1 cellular context compared by ENCODE assay signal in genomic region chr14:103070971-103071542, GRCh38.
TF ChIP-seq lines count a peak whose summit lies in the region.

No MANE protein-coding gene starts in this region.

TF ChIP-seq in HepG2, 621 proteins besides CTCF, POLR2A, EP300 and RAD21:
- TF ChIP-seq PATZ1 (CRISPR knock-in tag; IDR thresholded peaks at IDR 0.05) = peak; percentile 20; the same call in 1 of the 2 replicates
- 0 out of 2 replicates have a peak, but pooled peaks have one; percentile 32 for TF ChIP-seq ZNF292 (CRISPR knock-in tag; IDR thresholded peaks at IDR 0.05; ENCODE audit: borderline replicate concordance, low read depth)
- TF ChIP-seq, protein P1, sequence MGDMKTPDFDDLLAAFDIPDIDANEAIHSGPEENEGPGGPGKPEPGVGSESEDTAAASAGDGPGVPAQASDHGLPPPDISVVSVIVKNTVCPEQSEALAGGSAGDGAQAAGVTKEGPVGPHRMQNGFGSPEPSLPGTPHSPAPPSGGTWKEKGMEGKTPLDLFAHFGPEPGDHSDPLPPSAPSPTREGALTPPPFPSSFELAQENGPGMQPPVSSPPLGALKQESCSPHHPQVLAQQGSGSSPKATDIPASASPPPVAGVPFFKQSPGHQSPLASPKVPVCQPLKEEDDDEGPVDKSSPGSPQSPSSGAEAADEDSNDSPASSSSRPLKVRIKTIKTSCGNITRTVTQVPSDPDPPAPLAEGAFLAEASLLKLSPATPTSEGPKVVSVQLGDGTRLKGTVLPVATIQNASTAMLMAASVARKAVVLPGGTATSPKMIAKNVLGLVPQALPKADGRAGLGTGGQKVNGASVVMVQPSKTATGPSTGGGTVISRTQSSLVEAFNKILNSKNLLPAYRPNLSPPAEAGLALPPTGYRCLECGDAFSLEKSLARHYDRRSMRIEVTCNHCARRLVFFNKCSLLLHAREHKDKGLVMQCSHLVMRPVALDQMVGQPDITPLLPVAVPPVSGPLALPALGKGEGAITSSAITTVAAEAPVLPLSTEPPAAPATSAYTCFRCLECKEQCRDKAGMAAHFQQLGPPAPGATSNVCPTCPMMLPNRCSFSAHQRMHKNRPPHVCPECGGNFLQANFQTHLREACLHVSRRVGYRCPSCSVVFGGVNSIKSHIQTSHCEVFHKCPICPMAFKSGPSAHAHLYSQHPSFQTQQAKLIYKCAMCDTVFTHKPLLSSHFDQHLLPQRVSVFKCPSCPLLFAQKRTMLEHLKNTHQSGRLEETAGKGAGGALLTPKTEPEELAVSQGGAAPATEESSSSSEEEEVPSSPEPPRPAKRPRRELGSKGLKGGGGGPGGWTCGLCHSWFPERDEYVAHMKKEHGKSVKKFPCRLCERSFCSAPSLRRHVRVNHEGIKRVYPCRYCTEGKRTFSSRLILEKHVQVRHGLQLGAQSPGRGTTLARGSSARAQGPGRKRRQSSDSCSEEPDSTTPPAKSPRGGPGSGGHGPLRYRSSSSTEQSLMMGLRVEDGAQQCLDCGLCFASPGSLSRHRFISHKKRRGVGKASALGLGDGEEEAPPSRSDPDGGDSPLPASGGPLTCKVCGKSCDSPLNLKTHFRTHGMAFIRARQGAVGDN (CRISPR knock-in tag; IDR thresholded peaks at IDR 0.05) = 0 out of 2 replicates have a peak, but pooled peaks have one; percentile 18
- no peak for TF ChIP-seq TCF12 (IDR thresholded peaks at IDR 0.05)
- no peak for TF ChIP-seq TCF12 (CRISPR knock-in tag; IDR thresholded peaks at IDR 0.05)
TF ChIP-seq in HepG2: peak in this region for 3.
